1 cellular context compared by ENCODE assay signal in the genomic region with DNA sequence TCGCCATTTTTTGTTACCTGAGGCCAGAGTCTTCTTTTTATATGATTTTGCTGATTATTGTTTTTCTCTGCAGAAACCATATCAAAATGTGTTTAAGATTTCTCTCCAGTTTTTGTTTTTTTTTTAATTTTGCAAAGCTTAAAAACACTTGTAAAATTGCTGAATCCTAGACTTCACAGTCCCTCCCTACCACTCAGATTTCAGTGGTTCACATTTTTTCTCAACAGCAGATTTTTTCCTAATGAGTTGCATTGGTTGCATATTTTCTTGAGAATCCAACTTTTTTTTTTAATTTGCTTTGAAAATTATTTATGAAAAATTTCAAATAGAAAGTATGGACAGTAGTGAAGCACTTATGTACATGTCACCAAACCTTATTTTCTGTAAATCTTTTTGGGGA.
TF ChIP-seq lines count a peak whose summit lies in the region.

No MANE protein-coding gene starts in this region.

TF ChIP-seq in HepG2, 621 proteins besides CTCF, POLR2A, EP300 and RAD21 (continued from another document):
- TF ChIP-seq, protein P1, sequence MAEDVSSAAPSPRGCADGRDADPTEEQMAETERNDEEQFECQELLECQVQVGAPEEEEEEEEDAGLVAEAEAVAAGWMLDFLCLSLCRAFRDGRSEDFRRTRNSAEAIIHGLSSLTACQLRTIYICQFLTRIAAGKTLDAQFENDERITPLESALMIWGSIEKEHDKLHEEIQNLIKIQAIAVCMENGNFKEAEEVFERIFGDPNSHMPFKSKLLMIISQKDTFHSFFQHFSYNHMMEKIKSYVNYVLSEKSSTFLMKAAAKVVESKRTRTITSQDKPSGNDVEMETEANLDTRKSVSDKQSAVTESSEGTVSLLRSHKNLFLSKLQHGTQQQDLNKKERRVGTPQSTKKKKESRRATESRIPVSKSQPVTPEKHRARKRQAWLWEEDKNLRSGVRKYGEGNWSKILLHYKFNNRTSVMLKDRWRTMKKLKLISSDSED (CRISPR knock-in tag; IDR thresholded peaks at IDR 0.05), result no peak
- TF ChIP-seq PAF1 (CRISPR knock-in tag; IDR thresholded peaks at IDR 0.05) (no peak), ZNF547 (CRISPR knock-in tag; IDR thresholded peaks at IDR 0.05) (no peak), SUZ12 (IDR thresholded peaks at IDR 0.05; ENCODE audit: low read depth, low read length) (no peak), ZNF253 (CRISPR knock-in tag; IDR thresholded peaks at IDR 0.05; ENCODE audit: borderline replicate concordance) (no peak), MIER3 (CRISPR knock-in tag; IDR thresholded peaks at IDR 0.05; ENCODE audit: borderline replicate concordance) (no peak), SSRP1 (CRISPR knock-in tag; IDR thresholded peaks at IDR 0.05) (no peak), HOXA5 (CRISPR knock-in tag; IDR thresholded peaks at IDR 0.05) (no peak), ZSCAN25 (CRISPR knock-in tag; IDR thresholded peaks at IDR 0.05) (no peak)
- TF ChIP-seq, protein P2, sequence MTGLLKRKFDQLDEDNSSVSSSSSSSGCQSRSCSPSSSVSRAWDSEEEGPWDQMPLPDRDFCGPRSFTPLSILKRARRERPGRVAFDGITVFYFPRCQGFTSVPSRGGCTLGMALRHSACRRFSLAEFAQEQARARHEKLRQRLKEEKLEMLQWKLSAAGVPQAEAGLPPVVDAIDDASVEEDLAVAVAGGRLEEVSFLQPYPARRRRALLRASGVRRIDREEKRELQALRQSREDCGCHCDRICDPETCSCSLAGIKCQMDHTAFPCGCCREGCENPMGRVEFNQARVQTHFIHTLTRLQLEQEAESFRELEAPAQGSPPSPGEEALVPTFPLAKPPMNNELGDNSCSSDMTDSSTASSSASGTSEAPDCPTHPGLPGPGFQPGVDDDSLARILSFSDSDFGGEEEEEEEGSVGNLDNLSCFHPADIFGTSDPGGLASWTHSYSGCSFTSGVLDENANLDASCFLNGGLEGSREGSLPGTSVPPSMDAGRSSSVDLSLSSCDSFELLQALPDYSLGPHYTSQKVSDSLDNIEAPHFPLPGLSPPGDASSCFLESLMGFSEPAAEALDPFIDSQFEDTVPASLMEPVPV (CRISPR knock-in tag; IDR thresholded peaks at IDR 0.05), result no peak
- TF ChIP-seq, protein P3, sequence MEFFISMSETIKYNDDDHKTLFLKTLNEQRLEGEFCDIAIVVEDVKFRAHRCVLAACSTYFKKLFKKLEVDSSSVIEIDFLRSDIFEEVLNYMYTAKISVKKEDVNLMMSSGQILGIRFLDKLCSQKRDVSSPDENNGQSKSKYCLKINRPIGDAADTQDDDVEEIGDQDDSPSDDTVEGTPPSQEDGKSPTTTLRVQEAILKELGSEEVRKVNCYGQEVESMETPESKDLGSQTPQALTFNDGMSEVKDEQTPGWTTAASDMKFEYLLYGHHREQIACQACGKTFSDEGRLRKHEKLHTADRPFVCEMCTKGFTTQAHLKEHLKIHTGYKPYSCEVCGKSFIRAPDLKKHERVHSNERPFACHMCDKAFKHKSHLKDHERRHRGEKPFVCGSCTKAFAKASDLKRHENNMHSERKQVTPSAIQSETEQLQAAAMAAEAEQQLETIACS (CRISPR knock-in tag; IDR thresholded peaks at IDR 0.05), result no peak
- TF ChIP-seq, protein P4, sequence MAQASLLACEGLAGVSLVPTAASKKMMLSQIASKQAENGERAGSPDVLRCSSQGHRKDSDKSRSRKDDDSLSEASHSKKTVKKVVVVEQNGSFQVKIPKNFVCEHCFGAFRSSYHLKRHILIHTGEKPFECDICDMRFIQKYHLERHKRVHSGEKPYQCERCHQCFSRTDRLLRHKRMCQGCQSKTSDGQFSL (CRISPR knock-in tag; IDR thresholded peaks at IDR 0.05), result no peak
